Comparison of ENCODE assay signal across 19 cellular contexts in the genomic region with DNA sequence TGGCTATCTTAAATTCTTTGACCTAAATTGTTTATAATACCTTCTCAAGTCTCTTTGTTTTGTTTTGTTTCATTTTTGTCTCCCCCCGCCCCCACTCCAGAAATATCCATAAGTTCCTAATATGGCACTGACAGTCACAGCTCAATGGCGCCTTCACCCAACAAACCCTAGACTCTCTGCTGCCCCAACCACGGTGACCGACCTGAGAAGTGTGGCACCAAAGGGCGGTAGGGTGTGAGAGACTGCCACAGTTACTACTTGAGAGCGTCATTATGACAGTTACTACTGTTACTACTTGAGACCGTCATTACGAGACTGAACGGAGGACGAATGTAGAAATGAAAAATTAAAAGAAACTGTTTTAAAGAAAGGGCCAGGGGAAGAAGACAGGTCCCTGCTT. TPM values are rescaled to one million over a fixed set of nuclear protein-coding genes. Genes with fewer than 3 reads are reported as not detected.
DNase-seq lines count a peak whose midpoint lies in the region; ATAC-seq and TF ChIP-seq lines count a peak whose summit lies in the region.
"Had no signal": no experiment of that assay in that cellular context is flagged by ENCODE, and none has a peak within 500 bp of the region (broad histone marks: within the 10 kb centered on the region; RNA-seq: fewer than 3 reads in every experiment).

No MANE protein-coding gene starts in this region.

- no peak overlapping the region for H3K4me3 Mint-ChIP-seq in T-helper 2 cell treated with Interferon-gamma antibody and Interleukin-4, amounts not matched to agents 5 μg/mL and 100 μg/mL, for 36 hours
- no peak overlapping the region for H3K4me3 Mint-ChIP-seq in effector memory CD8-positive, alpha-beta T cell
- no peak overlapping the region for H3K4me3 Mint-ChIP-seq in naive thymus-derived CD4-positive, alpha-beta T cell
- H3K4me3 Mint-ChIP-seq in progenitor cell of endocrine pancreas (ENCODE audit: low read depth) = no peak overlapping the region
- H3K4me3 Mint-ChIP-seq: CD4-positive, alpha-beta T cell had no signal

- no peaks in the 10 kb centered on the region for H3K4me1 ChIP-seq in naive thymus-derived CD4-positive, alpha-beta T cell (ENCODE audit: control insufficient read depth in 2 of 2, insufficient read depth in 2 of 2, low read length in 2 of 2)
- H3K4me1 ChIP-seq: Caco-2, HAP-1 had no signal

- POLR2A ChIA-PET in naive thymus-derived CD4-positive, alpha-beta T cell (lab: Charles Lee) = no interaction called here

- H3K9me3 Mint-ChIP-seq in T-helper 2 cell treated with Interferon-gamma antibody and Interleukin-4, amounts not matched to agents 5 μg/mL and 100 μg/mL, for 36 hours = no peaks in the 10 kb centered on the region
- no peaks in the 10 kb centered on the region for H3K9me3 Mint-ChIP-seq in effector memory CD8-positive, alpha-beta T cell
- H3K9me3 Mint-ChIP-seq in naive thymus-derived CD4-positive, alpha-beta T cell = peaks cover 0 to 2% (median 0%) of the 10 kb centered on the region in 11 donors
- H3K9me3 Mint-ChIP-seq in progenitor cell of endocrine pancreas (ENCODE audit: low read depth) = peaks cover 2% of the 10 kb centered on the region
- H3K9me3 Mint-ChIP-seq: CD4-positive, alpha-beta T cell had no signal

- H3K27me3 ChIP-seq in naive thymus-derived CD4-positive, alpha-beta T cell (ENCODE audit: control insufficient read depth in 2 of 2, insufficient read depth in 2 of 2, low read length in 2 of 2) = no peaks in the 10 kb centered on the region

- peak overlapping the region; percentile 35 for H3K27ac Mint-ChIP-seq in T-helper 2 cell treated with Interferon-gamma antibody and Interleukin-4, amounts not matched to agents 5 μg/mL and 100 μg/mL, for 36 hours
- H3K27ac Mint-ChIP-seq in effector memory CD8-positive, alpha-beta T cell = no peak overlapping the region
- H3K27ac Mint-ChIP-seq in naive thymus-derived CD4-positive, alpha-beta T cell = no peak overlapping the region
- peak overlapping the region; percentile 10 for H3K27ac Mint-ChIP-seq in progenitor cell of endocrine pancreas
- H3K27ac Mint-ChIP-seq: CD4-positive, alpha-beta T cell had no signal

- no peaks in the 10 kb centered on the region for H3K9me3 ChIP-seq in naive thymus-derived CD4-positive, alpha-beta T cell (ENCODE audit: control insufficient read depth in 2 of 3, low read length in 3 of 3)
- H3K9me3 ChIP-seq: A549, Caco-2, HAP-1 had no signal

- peaks cover 0 to 18% (median 6%) of the 10 kb centered on the region in 3 experiments for H3K36me3 ChIP-seq in naive thymus-derived CD4-positive, alpha-beta T cell (ENCODE audit: control insufficient read depth in 2 of 3, insufficient read depth in 3 of 3, low read length in 3 of 3)

- no peaks in the 10 kb centered on the region for H3K27me3 Mint-ChIP-seq in T-helper 2 cell treated with Interferon-gamma antibody and Interleukin-4, amounts not matched to agents 5 μg/mL and 100 μg/mL, for 36 hours (ENCODE audit: low read depth)
- no peaks in the 10 kb centered on the region for H3K27me3 Mint-ChIP-seq in effector memory CD8-positive, alpha-beta T cell
- H3K27me3 Mint-ChIP-seq in naive thymus-derived CD4-positive, alpha-beta T cell = no peaks in the 10 kb centered on the region
- no peaks in the 10 kb centered on the region for H3K27me3 Mint-ChIP-seq in progenitor cell of endocrine pancreas
- H3K27me3 Mint-ChIP-seq: CD4-positive, alpha-beta T cell had no signal

- no peak for TF ChIP-seq CTCF in progenitor cell of endocrine pancreas (IDR thresholded peaks at IDR 0.05; ENCODE audit: unreplicated experiment)

- H3K36me3 Mint-ChIP-seq in T-helper 2 cell treated with Interferon-gamma antibody and Interleukin-4, amounts not matched to agents 5 μg/mL and 100 μg/mL, for 36 hours (ENCODE audit: low read depth) = peaks cover 25% of the 10 kb centered on the region
- peaks cover 29% of the 10 kb centered on the region for H3K36me3 Mint-ChIP-seq in effector memory CD8-positive, alpha-beta T cell (ENCODE audit: insufficient read depth)
- H3K36me3 Mint-ChIP-seq in naive thymus-derived CD4-positive, alpha-beta T cell = peaks cover 0 to 30% (median 25%) of the 10 kb centered on the region in 5 donors
- peaks cover 21% of the 10 kb centered on the region for H3K36me3 Mint-ChIP-seq in progenitor cell of endocrine pancreas (ENCODE audit: insufficient read depth)

- H3K27ac ChIP-seq in naive thymus-derived CD4-positive, alpha-beta T cell (ENCODE audit: low read depth, low read length) = no peak overlapping the region
- H3K27ac ChIP-seq: 22Rv1, A549, C4-2B had no signal

- CTCF ChIA-PET in naive thymus-derived CD4-positive, alpha-beta T cell (lab: Charles Lee) = no interaction called here

- no peak overlapping the region for H3K4me3 ChIP-seq in naive thymus-derived CD4-positive, alpha-beta T cell (ENCODE audit: low read length)
- H3K4me3 ChIP-seq: A549, HAP-1 had no signal

- no peak for DNase-seq in T-helper 2 cell treated with Interferon-gamma antibody and Interleukin-4, amounts not matched to agents 5 μg/mL and 100 μg/mL, for 36 hours (ENCODE audit: low spot score)
- DNase-seq in T-helper 2 cell = no peak
- no peak for DNase-seq in effector memory CD8-positive, alpha-beta T cell
- DNase-seq in naive thymus-derived CD4-positive, alpha-beta T cell = no peak
- DNase-seq in progenitor cell of endocrine pancreas (ENCODE audit: low spot score, unreplicated experiment) = no peak
- no peak for DNase-seq in NCI-H2196 (lab: John Stamatoyannopoulos, UW; ENCODE audit: unreplicated experiment)
- no peak for DNase-seq in DMS79 (lab: John Stamatoyannopoulos, UW)
- DNase-seq: AML-193; CD4-positive, alpha-beta T cell; DMS153; DMS79 treated with DMSO at 0.1 percent for 48 hours; GF-D8; GOT3 had no signal

- intact Hi-C loops in naive thymus-derived CD4-positive, alpha-beta T cell (cut with micrococcal nuclease) = no loop called here

- peaks cover 5% of the 10 kb centered on the region for H3K4me1 Mint-ChIP-seq in T-helper 2 cell treated with Interferon-gamma antibody and Interleukin-4, amounts not matched to agents 5 μg/mL and 100 μg/mL, for 36 hours (ENCODE audit: low read depth)
- peaks cover 1 to 5% of the 10 kb centered on the region in 2 donors for H3K4me1 Mint-ChIP-seq in effector memory CD8-positive, alpha-beta T cell (ENCODE audit: low read depth in 2 of 2)
- peaks cover 0 to 9% (median 0%) of the 10 kb centered on the region in 7 donors for H3K4me1 Mint-ChIP-seq in naive thymus-derived CD4-positive, alpha-beta T cell
- no peaks in the 10 kb centered on the region for H3K4me1 Mint-ChIP-seq in progenitor cell of endocrine pancreas (ENCODE audit: low read depth)

- ATAC-seq in effector memory CD8-positive, alpha-beta T cell (replicated peaks) = peak; percentile 32
- peak; percentile 42 for ATAC-seq in naive thymus-derived CD4-positive, alpha-beta T cell
- ATAC-seq in HG03159 (IDR thresholded peaks at IDR 0.05; ENCODE audit: unreplicated experiment) = no peak

RNA-seq across cellular contexts. Expression of gene PSPC1, which starts 34.4 kb away (rescaled TPM):
- total RNA-seq in naive thymus-derived CD4-positive, alpha-beta T cell = 10 to 100 TPM; 65.6 to 91.4 (median 79.1) TPM
- polyA plus RNA-seq in naive thymus-derived CD4-positive, alpha-beta T cell = 10 to 100 TPM; 32.0 to 46.1 TPM
- total RNA-seq in progenitor cell of endocrine pancreas = 92.3 and 94.1 TPM in 2 replicates

RNA-seq across cellular contexts. Expression of gene ZMYM5, which starts 46.3 kb away (rescaled TPM):
- total RNA-seq in naive thymus-derived CD4-positive, alpha-beta T cell = 10 to 100 TPM; 17.5 to 25.6 (median 24.7) TPM
- polyA plus RNA-seq in naive thymus-derived CD4-positive, alpha-beta T cell = 10 to 100 TPM; 21.1 to 29.9 TPM
- 21.5 and 22.5 TPM in 2 replicates for total RNA-seq in progenitor cell of endocrine pancreas

Comparison
In these comparisons a context has a peak if more than half of its experiments do, and no peak if none do; other contexts are left out.
1. H3K27ac Mint-ChIP-seq: peak in T-helper 2 cell treated with Interferon-gamma antibody and Interleukin-4, amounts not matched to agents 5 μg/mL and 100 μg/mL, for 36 hours (single experiment) and progenitor cell of endocrine pancreas (single experiment); none in effector memory CD8-positive, alpha-beta T cell (0 of 2) and naive thymus-derived CD4-positive, alpha-beta T cell (0 of 9).